Comparison of ENCODE assay signal across 1 cellular context in the genomic region with DNA sequence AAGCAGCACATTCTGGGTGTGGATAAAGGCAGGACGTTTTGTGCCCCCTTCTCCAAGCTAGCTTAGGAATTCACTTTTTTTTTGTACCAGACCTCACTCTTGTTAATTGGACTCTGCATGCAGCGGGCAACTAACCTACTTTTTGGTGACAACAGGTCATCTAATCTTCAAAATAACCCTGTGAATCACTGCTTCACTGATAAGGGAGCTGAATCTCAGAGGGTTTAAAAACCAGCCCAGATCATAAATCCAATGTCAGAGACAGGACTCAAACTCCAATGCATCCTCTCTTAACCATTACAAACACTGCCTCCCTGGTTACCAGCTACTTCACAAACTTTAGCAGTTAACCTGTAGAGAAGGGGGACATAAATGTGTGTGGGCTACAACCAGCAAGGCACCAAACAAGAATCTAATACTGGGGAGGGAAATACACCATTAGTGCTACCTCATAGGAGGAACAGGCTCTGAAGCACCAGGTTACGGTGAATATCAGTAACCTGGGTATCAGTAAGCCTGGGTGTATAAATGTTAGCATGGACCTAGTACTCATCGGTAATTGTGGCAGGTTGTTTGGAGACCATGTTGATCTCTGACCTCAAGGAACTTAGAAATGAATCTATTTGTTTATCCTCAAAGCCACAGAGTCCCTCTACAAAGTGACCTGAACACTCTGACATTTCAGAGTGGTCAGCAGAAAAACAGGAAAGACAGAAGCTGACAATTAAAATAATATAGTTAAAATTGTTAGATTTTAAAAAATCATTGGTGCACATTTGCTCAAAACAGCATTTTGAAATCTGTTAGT.
TF ChIP-seq lines count a peak whose summit lies in the region.

No MANE protein-coding gene starts in this region.

TF ChIP-seq in HepG2, 621 proteins besides CTCF, POLR2A, EP300 and RAD21 (continued from another document):
- TF ChIP-seq TGIF2 (CRISPR knock-in tag; IDR thresholded peaks at IDR 0.05) (0 out of 2 replicates have a peak, but pooled peaks have one; percentile 30), SAFB2 (CRISPR knock-in tag; IDR thresholded peaks at IDR 0.05; ENCODE audit: borderline replicate concordance, low read depth) (no peak)
